14 cellular contexts compared by ENCODE assay signal in genomic region chr1:9240914-9241820, GRCh38. TPM values are rescaled to one million over a fixed set of nuclear protein-coding genes. Genes with fewer than 3 reads are reported as not detected.
DNase-seq lines count a peak whose midpoint lies in the region; ATAC-seq and TF ChIP-seq lines count a peak whose summit lies in the region.
"Had no signal": no experiment of that assay in that cellular context is flagged by ENCODE, and none has a peak within 500 bp of the region (broad histone marks: within the 10 kb centered on the region; RNA-seq: fewer than 3 reads in every experiment).

No MANE protein-coding gene starts in this region.

- POLR2A ChIA-PET in HEK293 (lab: Yijun Ruan, JAX) = no interaction called here

- H2BK5ac ChIP-seq in mesendoderm (ENCODE audit: low read length) = no peak overlapping the region

- H3K9ac ChIP-seq in mesendoderm (ENCODE audit: low read length) = no peak overlapping the region
- H3K9ac ChIP-seq: GM23248 had no signal

- H2BK15ac ChIP-seq in mesendoderm (replicated peaks; ENCODE audit: low read depth) = no peak overlapping the region

- H3K9me3 ChIP-seq in HEK293 (ENCODE audit: control insufficient read depth, insufficient read depth, low read depth, low read length) = no peaks in the 10 kb centered on the region
- H3K9me3 ChIP-seq in ascending aorta = no peaks in the 10 kb centered on the region
- H3K9me3 ChIP-seq in suprapubic skin = no peaks in the 10 kb centered on the region
- H3K9me3 ChIP-seq in MG63 = no peaks in the 10 kb centered on the region

- H3K27ac ChIP-seq in HEK293 (ENCODE audit: extremely low read depth, low read depth, low read length) (no peak overlapping the region), ascending aorta (peak overlapping the region; percentile 78 to 79), mesendoderm (ENCODE audit: low read depth, low read length) (no peak overlapping the region), suprapubic skin (peak overlapping the region; percentile 90)
- H3K27ac ChIP-seq: GM23248 had no signal

- H3K79me1 ChIP-seq in mesendoderm (ENCODE audit: low read length) = no peaks in the 10 kb centered on the region

- H3K4me1 Mint-ChIP-seq in CD14-positive monocyte = peaks cover 80% of the 10 kb centered on the region
- H3K4me1 Mint-ChIP-seq in activated T-helper 17 cell treated with anti-CD3 and anti-CD28 coated beads, Interleukin-2, amount 50 U/mL, for 72 hours = peaks cover 28% of the 10 kb centered on the region

- H3K18ac ChIP-seq in mesendoderm (ENCODE audit: low read length) = no peak overlapping the region

- no peak overlapping the region for H2BK120ac ChIP-seq in mesendoderm (ENCODE audit: low read depth, low read length)

- TF ChIP-seq CTCF in HEK293 (tag by site-specific recombination; IDR thresholded peaks at IDR 0.05) = no peak
- TF ChIP-seq CTCF in ascending aorta (IDR thresholded peaks at IDR 0.05) = no peak
- no peak for TF ChIP-seq CTCF in suprapubic skin (IDR thresholded peaks at IDR 0.05)
- TF ChIP-seq CTCF in CD14-positive monocyte (IDR thresholded peaks at IDR 0.05) = no peak

- no CpG with 5 or more reads among the region's 8 CpGs for WGBS in mesendoderm (ENCODE audit: extremely low coverage, insufficient coverage, low lambda C conversion rate)
- 81% methylated on average over 7 of the region's 8 CpGs for WGBS in suprapubic skin

- H3K79me2 ChIP-seq in mesendoderm (ENCODE audit: control insufficient read depth, insufficient read depth, low read length) = no peaks in the 10 kb centered on the region

- peaks cover 0 to 6% (median 0%) of the 10 kb centered on the region in 7 donors for H3K9me3 Mint-ChIP-seq in CD14-positive monocyte
- no peaks in the 10 kb centered on the region for H3K9me3 Mint-ChIP-seq in activated T-helper 17 cell treated with anti-CD3 and anti-CD28 coated beads, Interleukin-2, amount 50 U/mL, for 72 hours
- H3K9me3 Mint-ChIP-seq: activated CD4-positive, alpha-beta memory T cell treated with anti-CD3 and anti-CD28 coated beads for 36 hours had no signal

- H3K4me1 ChIP-seq in HEK293 (ENCODE audit: control insufficient read depth, insufficient read depth, low read length) (no peaks in the 10 kb centered on the region), ascending aorta (peaks cover 12 to 52% of the 10 kb centered on the region in 2 donors), mesendoderm (ENCODE audit: control insufficient read depth, low read depth, low read length) (no peaks in the 10 kb centered on the region), suprapubic skin (peaks cover 97% of the 10 kb centered on the region)

- peaks cover 41 to 50% of the 10 kb centered on the region in 2 donors for H3K36me3 Mint-ChIP-seq in CD14-positive monocyte
- no peaks in the 10 kb centered on the region for H3K36me3 Mint-ChIP-seq in activated T-helper 17 cell treated with anti-CD3 and anti-CD28 coated beads, Interleukin-2, amount 50 U/mL, for 72 hours (ENCODE audit: low read depth)

- peak overlapping the region in 1 of 7 donors; percentile 48 for H3K27ac Mint-ChIP-seq in CD14-positive monocyte
- no peak overlapping the region for H3K27ac Mint-ChIP-seq in activated T-helper 17 cell treated with anti-CD3 and anti-CD28 coated beads, Interleukin-2, amount 50 U/mL, for 72 hours

- H3K4me2 ChIP-seq in mesendoderm (ENCODE audit: low read length) = no peak overlapping the region

- CTCF ChIA-PET in HEK293 (lab: Yijun Ruan, JAX) = interaction anchor here (0.6 to 0.8 kb wide), 2 partner anchors 243 to 429 kb away, joined by 3 read pairs; no protein-coding TSS in a partner anchor

- no peak overlapping the region for H4K5ac ChIP-seq in mesendoderm (ENCODE audit: low read length)

- DNase-seq in ascending aorta (ENCODE audit: low spot score in 2 of 2) (no peak), mesendoderm (peak; percentile 35), suprapubic skin (ENCODE audit: low spot score in 2 of 2) (no peak), MG63 (no peak), CD14-positive monocyte (ENCODE audit: low spot score) (no peak)
- DNase-seq: activated CD4-positive, alpha-beta memory T cell treated with anti-CD3 and anti-CD28 coated beads for 36 hours; GM23248; kidney glomerular epithelial cell; NCI-H2029 treated with DMSO at 0.1 percent for 48 hours; NCI-H748 treated with DMSO at 0.1 percent for 48 hours; T1000 had no signal

- H3K56ac ChIP-seq in mesendoderm (ENCODE audit: low read length) = peak overlapping the region; percentile 2

- no peak overlapping the region for H4K8ac ChIP-seq in mesendoderm (ENCODE audit: low read depth, low read length)

- intact Hi-C loops in ascending aorta (cut with DNase I) = no loop called here
- intact Hi-C loops in CD14-positive monocyte (cut with micrococcal nuclease) = no loop called here

- no peak for ATAC-seq in HG02588 (IDR thresholded peaks at IDR 0.05; ENCODE audit: unreplicated experiment)
- no peak for ATAC-seq in activated T-helper 17 cell treated with anti-CD3 and anti-CD28 coated beads, Interleukin-2, amount 50 U/mL, for 72 hours (replicated peaks)

- no peak for TF ChIP-seq POLR2A in suprapubic skin (IDR thresholded peaks at IDR 0.05)

- no peak overlapping the region for H3K4ac ChIP-seq in mesendoderm (ENCODE audit: low read depth, low read length)

- H3K36me3 ChIP-seq in HEK293 (ENCODE audit: control insufficient read depth in 2 of 2, insufficient read depth in 1 of 2, low read length in 2 of 2) (peaks cover 0 to 29% of the 10 kb centered on the region in 2 experiments; a peak in 1 of 3 replicates), ascending aorta (peaks cover 8% of the 10 kb centered on the region in 2 donors), mesendoderm (ENCODE audit: control insufficient read depth, insufficient read depth, low read length) (no peaks in the 10 kb centered on the region), suprapubic skin (peaks cover 11% of the 10 kb centered on the region), MG63 (peaks cover 7% of the 10 kb centered on the region)

- H3K4me3 Mint-ChIP-seq in CD14-positive monocyte = peak overlapping the region in 1 of 2 donors; percentile 55
- H3K4me3 Mint-ChIP-seq in activated T-helper 17 cell treated with anti-CD3 and anti-CD28 coated beads, Interleukin-2, amount 50 U/mL, for 72 hours = no peak overlapping the region
- H3K4me3 Mint-ChIP-seq: activated CD4-positive, alpha-beta memory T cell treated with anti-CD3 and anti-CD28 coated beads for 36 hours had no signal

- peak overlapping the region; percentile 3 for H3K23ac ChIP-seq in mesendoderm (ENCODE audit: low read length)

- TF ChIP-seq EP300 in suprapubic skin (IDR thresholded peaks at IDR 0.05) = no peak

- H3K27me3 Mint-ChIP-seq in CD14-positive monocyte (ENCODE audit: low read depth in 3 of 3) = peaks cover 6 to 30% (median 15%) of the 10 kb centered on the region in 3 donors
- H3K27me3 Mint-ChIP-seq in activated T-helper 17 cell treated with anti-CD3 and anti-CD28 coated beads, Interleukin-2, amount 50 U/mL, for 72 hours = no peaks in the 10 kb centered on the region
- H3K27me3 Mint-ChIP-seq: activated CD4-positive, alpha-beta memory T cell treated with anti-CD3 and anti-CD28 coated beads for 36 hours had no signal

- H3K4me3 ChIP-seq in HEK293 (ENCODE audit: low read depth, low read length) (no peak overlapping the region), ascending aorta (no peak overlapping the region), mesendoderm (ENCODE audit: low read length) (no peak overlapping the region), suprapubic skin (no peak overlapping the region), MG63 (no peak overlapping the region)
- H3K4me3 ChIP-seq: GM23248 had no signal

- H2AK5ac ChIP-seq in mesendoderm (ENCODE audit: low read length) = no peak overlapping the region

- H3K27me3 ChIP-seq in ascending aorta (no peaks in the 10 kb centered on the region), mesendoderm (ENCODE audit: insufficient read depth, low read length, poor library complexity) (no peaks in the 10 kb centered on the region), suprapubic skin (no peaks in the 10 kb centered on the region), MG63 (no peaks in the 10 kb centered on the region)

TF ChIP-seq in HEK293, 187 proteins besides CTCF, POLR2A, EP300 and RAD21 (continues in another document):
- 0 out of 2 replicates have a peak, but pooled peaks have one; percentile 17 for TF ChIP-seq ZNF121 (tag by site-specific recombination; IDR thresholded peaks at IDR 0.05)

RNA-seq across cellular contexts. Expression of gene H6PD, which starts 6.6 kb away (rescaled TPM):
- total RNA-seq in ascending aorta (56.8 TPM), suprapubic skin (100 to 1,000 TPM in 2 of 4 donors, 10 to 100 TPM in 2; 83.6 to 130 (median 106) TPM)
- 1.6 TPM for polyA plus RNA-seq in mesendoderm (2013, experiment 1 of 2)
- 1.5 TPM for polyA plus RNA-seq in mesendoderm (2013, experiment 2 of 2)
- 14.1 and 16.7 TPM in 2 replicates for total RNA-seq in MG63 (2014; rRNA removed; shearing (Covaris generic); ENCODE audit: low replicate concordance)
- 10 to 100 TPM in 1 of 2 donors, 1 to 10 TPM in 1; 8.6 to 15.9 TPM for polyA plus RNA-seq in CD14-positive monocyte
- total RNA-seq in activated T-helper 17 cell treated with anti-CD3 and anti-CD28 coated beads, Interleukin-2, amount 50 U/mL, for 72 hours = 10 to 100 TPM in 1 of 2 donors, 1 to 10 TPM in 1; 9.3 to 12.8 TPM

RNA-seq across cellular contexts. Expression of gene SPSB1, which starts 51.5 kb away (rescaled TPM):
- 64.9 TPM for total RNA-seq in ascending aorta
- polyA plus RNA-seq in mesendoderm (2013, experiment 1 of 2) = 2.3 TPM
- polyA plus RNA-seq in mesendoderm (2013, experiment 2 of 2) = 2.2 TPM
- 10 to 100 TPM; 28.3 to 49.2 (median 42.1) TPM for total RNA-seq in suprapubic skin
- 6.4 and 11.4 TPM in 2 replicates for total RNA-seq in MG63 (2014; rRNA removed; shearing (Covaris generic); ENCODE audit: low replicate concordance)
- 1 to 10 TPM in 1 of 2 donors, under 1 TPM in 1; 0.15 to 1.2 TPM for polyA plus RNA-seq in CD14-positive monocyte
- total RNA-seq in activated T-helper 17 cell treated with anti-CD3 and anti-CD28 coated beads, Interleukin-2, amount 50 U/mL, for 72 hours = 10 to 100 TPM in 1 of 2 donors, 1 to 10 TPM in 1; 8.1 to 14.4 TPM

Comparison
In these comparisons a context has a peak if more than half of its experiments do, and no peak if none do; other contexts are left out.
1. H3K27ac ChIP-seq: peak in ascending aorta (2 of 2) and suprapubic skin (single experiment); none in HEK293 (single experiment) and mesendoderm (single experiment).